13 cellular contexts compared by ENCODE assay signal in the genomic region with DNA sequence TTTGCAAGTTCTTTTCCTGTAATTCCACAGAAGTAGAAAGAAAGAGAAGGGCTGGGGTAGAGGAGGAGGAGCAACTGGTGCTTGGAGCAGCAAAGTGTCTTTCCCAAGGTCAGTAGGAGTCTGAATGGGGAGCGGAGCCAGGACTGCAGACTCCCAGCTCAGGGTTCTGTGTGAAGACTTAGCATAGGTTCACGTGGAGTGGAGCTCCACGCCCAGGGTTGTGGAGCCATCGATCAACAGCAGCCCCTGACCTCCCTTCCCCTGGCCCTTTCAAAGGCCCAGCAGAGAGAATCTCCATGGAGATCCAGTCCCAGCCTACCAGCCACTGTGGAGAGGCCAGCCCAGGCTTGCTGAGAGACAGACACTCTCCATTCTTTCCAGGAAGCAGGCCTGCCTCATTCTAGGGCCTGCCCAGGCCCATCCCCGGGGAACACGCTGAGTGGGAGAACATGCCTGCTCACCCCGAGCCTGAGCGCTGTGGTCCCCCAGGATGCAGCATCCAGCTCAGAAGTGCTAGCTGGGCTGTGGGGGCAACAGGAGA.
A peak's percentile ranks its signal among the peaks of the same experiment; 100 is the strongest.
DNase-seq lines count a peak whose midpoint lies in the region; ATAC-seq and TF ChIP-seq lines count a peak whose summit lies in the region.
"Had no signal": no experiment of that assay in that cellular context is flagged by ENCODE, and none has a peak within 500 bp of the region (broad histone marks: within the 10 kb centered on the region; RNA-seq: fewer than 3 reads in every experiment).

No MANE protein-coding gene starts in this region.

- no peaks in the 10 kb centered on the region for H3K79me2 ChIP-seq in Karpas-422 (ENCODE audit: low read length)

- H3K9me2 ChIP-seq in Karpas-422 (replicated peaks; ENCODE audit: insufficient read depth, low read length), result no peaks in the 10 kb centered on the region

- TF ChIP-seq EP300 in ovary (IDR thresholded peaks at IDR 0.05), result no peak

- ATAC-seq in HG02571 (IDR thresholded peaks at IDR 0.05; ENCODE audit: unreplicated experiment) (no peak), HG03108 (IDR thresholded peaks at IDR 0.05; ENCODE audit: unreplicated experiment) (no peak)
- ATAC-seq: activated CD4-positive, alpha-beta T cell treated with anti-CD3 and anti-CD28 coated beads for 36 hours; activated naive CD8-positive, alpha-beta T cell treated with anti-CD3 and anti-CD28 coated beads, Interleukin-2, amount 50 U/mL, for 24 hours; Panc1 had no signal

- no peak overlapping the region for H3K4me2 ChIP-seq in Karpas-422 (ENCODE audit: low read depth, low read length, poor library complexity, severe bottlenecking)

- DNase-seq in DMS153 treated with DMSO at 0.1 percent for 48 hours (lab: John Stamatoyannopoulos, UW; ENCODE audit: unreplicated experiment) (peak; percentile 30), NCI-H526 treated with DMSO at 0.1 percent for 48 hours (lab: John Stamatoyannopoulos, UW) (peak; percentile 51), fibroblast of the aortic adventitia (ENCODE audit: low read depth) (peak; percentile 46), ovary (peak; percentile 81 to 86 (median 83)), NCI-H1092 treated with DMSO at 0.1 percent for 48 hours (lab: John Stamatoyannopoulos, UW) (no peak), Karpas-422 (no peak)
- DNase-seq: activated CD4-positive, alpha-beta T cell treated with anti-CD3 and anti-CD28 coated beads for 36 hours; activated naive CD8-positive, alpha-beta T cell treated with anti-CD3 and anti-CD28 coated beads, Interleukin-2, amount 50 U/mL, for 24 hours; CD4-positive, alpha-beta memory T cell; KG1 had no signal

- H3K27me3 ChIP-seq in ovary, result no peaks in the 10 kb centered on the region
- no peaks in the 10 kb centered on the region for H3K27me3 ChIP-seq in Karpas-422 (ENCODE audit: low read length)

- H4K20me1 ChIP-seq in Karpas-422 (ENCODE audit: insufficient read depth, low read depth, low read length), result no peaks in the 10 kb centered on the region

- TF ChIP-seq CTCF in fibroblast of the aortic adventitia (IDR thresholded peaks at IDR 0.05; ENCODE audit: insufficient read depth, low read length) (no peak), ovary (IDR thresholded peaks at IDR 0.05) (no peak)

- peaks cover 46% of the 10 kb centered on the region for H3K4me1 ChIP-seq in ovary (ENCODE audit: insufficient read depth)
- peaks cover 35% of the 10 kb centered on the region for H3K4me1 ChIP-seq in Karpas-422 (ENCODE audit: low read length)

- TF ChIP-seq POLR2A in ovary (IDR thresholded peaks at IDR 0.05), result no peak

- WGBS in ovary, 3 donors, result 8 to 25% (median 9%) methylated on average over 8 of the region's 8 CpGs

- no peak overlapping the region for H3K9ac ChIP-seq in Karpas-422 (ENCODE audit: low read length)

- intact Hi-C loops in ovary (cut with DNase I), result no loop called here

- H3K27ac ChIP-seq in ovary, result peak overlapping the region; percentile 74 to 86
- H3K27ac ChIP-seq in Karpas-422 (ENCODE audit: low read length), result no peak overlapping the region

- no peak overlapping the region for H2AFZ ChIP-seq in Karpas-422 (ENCODE audit: low read length)

- H3K36me3 ChIP-seq in ovary (no peaks in the 10 kb centered on the region), Karpas-422 (ENCODE audit: insufficient read depth, low read length) (no peaks in the 10 kb centered on the region)

- H3K4me3 ChIP-seq in fibroblast of the aortic adventitia (ENCODE audit: low read depth, low read length) (no peak overlapping the region), ovary (no peak overlapping the region), Karpas-422 (ENCODE audit: low read length) (no peak overlapping the region)

- H3K9me3 ChIP-seq in ovary, result no peaks in the 10 kb centered on the region
- H3K9me3 ChIP-seq in Karpas-422 (ENCODE audit: low read length), result no peaks in the 10 kb centered on the region

Comparison
In these comparisons a context has a peak if more than half of its experiments do, and no peak if none do; other contexts are left out.
1. DNase-seq: peak in DMS153 treated with DMSO at 0.1 percent for 48 hours (single experiment), NCI-H526 treated with DMSO at 0.1 percent for 48 hours (single experiment), fibroblast of the aortic adventitia (single experiment) and ovary (5 of 5); none in NCI-H1092 treated with DMSO at 0.1 percent for 48 hours (single experiment) and Karpas-422 (single experiment).